ENCODE assay signal across 1 cellular context in genomic region chr16:66483689-66484452, GRCh38.
TF ChIP-seq lines count a peak whose summit lies in the region.

No MANE protein-coding gene starts in this region.

TF ChIP-seq in HepG2, 621 proteins besides CTCF, POLR2A, EP300 and RAD21 (continued from another document and continues in another):
- TF ChIP-seq GMEB1 (CRISPR knock-in tag; IDR thresholded peaks at IDR 0.05; ENCODE audit: borderline replicate concordance), result no peak
- no peak for TF ChIP-seq ZNF484 (CRISPR knock-in tag; IDR thresholded peaks at IDR 0.05; ENCODE audit: borderline replicate concordance, low read depth)
- no peak for TF ChIP-seq KLF9 (CRISPR knock-in tag; IDR thresholded peaks at IDR 0.05; ENCODE audit: low read depth)
- no peak for TF ChIP-seq TAF1 (CRISPR knock-in tag; IDR thresholded peaks at IDR 0.05)
- TF ChIP-seq IRX3 (CRISPR knock-in tag; IDR thresholded peaks at IDR 0.05; ENCODE audit: borderline replicate concordance, low read depth), result no peak
- TF ChIP-seq ZFP62 (CRISPR knock-in tag; IDR thresholded peaks at IDR 0.05), result no peak
- TF ChIP-seq ZNF496 (CRISPR knock-in tag; IDR thresholded peaks at IDR 0.05; ENCODE audit: insufficient replicate concordance), result no peak
- no peak for TF ChIP-seq SAFB2 (CRISPR knock-in tag; IDR thresholded peaks at IDR 0.05; ENCODE audit: borderline replicate concordance, low read depth)
- TF ChIP-seq ZNF562 (CRISPR knock-in tag; IDR thresholded peaks at IDR 0.05; ENCODE audit: borderline replicate concordance), result no peak
- TF ChIP-seq AGO1 (IDR thresholded peaks at IDR 0.05; ENCODE audit: low read depth, low read length, poor library complexity, severe bottlenecking), result no peak
- no peak for TF ChIP-seq KLF15 (CRISPR knock-in tag; IDR thresholded peaks at IDR 0.05; ENCODE audit: borderline replicate concordance)
- TF ChIP-seq RFX3 (CRISPR knock-in tag; IDR thresholded peaks at IDR 0.05), result no peak
- TF ChIP-seq ZMYM3 (CRISPR knock-in tag; IDR thresholded peaks at IDR 0.05), result no peak
- TF ChIP-seq ZNF513 (CRISPR knock-in tag; conservative IDR thresholded peaks at IDR 0.05), result no peak
- TF ChIP-seq ZNF770 (CRISPR knock-in tag; IDR thresholded peaks at IDR 0.05), result no peak
- TF ChIP-seq ISL2 (CRISPR knock-in tag; IDR thresholded peaks at IDR 0.05), result no peak
- TF ChIP-seq NCOA1 (CRISPR knock-in tag; IDR thresholded peaks at IDR 0.05), result no peak
- TF ChIP-seq ZNF180 (CRISPR knock-in tag; IDR thresholded peaks at IDR 0.05; ENCODE audit: borderline replicate concordance, low read depth), result no peak
- TF ChIP-seq, protein P1, sequence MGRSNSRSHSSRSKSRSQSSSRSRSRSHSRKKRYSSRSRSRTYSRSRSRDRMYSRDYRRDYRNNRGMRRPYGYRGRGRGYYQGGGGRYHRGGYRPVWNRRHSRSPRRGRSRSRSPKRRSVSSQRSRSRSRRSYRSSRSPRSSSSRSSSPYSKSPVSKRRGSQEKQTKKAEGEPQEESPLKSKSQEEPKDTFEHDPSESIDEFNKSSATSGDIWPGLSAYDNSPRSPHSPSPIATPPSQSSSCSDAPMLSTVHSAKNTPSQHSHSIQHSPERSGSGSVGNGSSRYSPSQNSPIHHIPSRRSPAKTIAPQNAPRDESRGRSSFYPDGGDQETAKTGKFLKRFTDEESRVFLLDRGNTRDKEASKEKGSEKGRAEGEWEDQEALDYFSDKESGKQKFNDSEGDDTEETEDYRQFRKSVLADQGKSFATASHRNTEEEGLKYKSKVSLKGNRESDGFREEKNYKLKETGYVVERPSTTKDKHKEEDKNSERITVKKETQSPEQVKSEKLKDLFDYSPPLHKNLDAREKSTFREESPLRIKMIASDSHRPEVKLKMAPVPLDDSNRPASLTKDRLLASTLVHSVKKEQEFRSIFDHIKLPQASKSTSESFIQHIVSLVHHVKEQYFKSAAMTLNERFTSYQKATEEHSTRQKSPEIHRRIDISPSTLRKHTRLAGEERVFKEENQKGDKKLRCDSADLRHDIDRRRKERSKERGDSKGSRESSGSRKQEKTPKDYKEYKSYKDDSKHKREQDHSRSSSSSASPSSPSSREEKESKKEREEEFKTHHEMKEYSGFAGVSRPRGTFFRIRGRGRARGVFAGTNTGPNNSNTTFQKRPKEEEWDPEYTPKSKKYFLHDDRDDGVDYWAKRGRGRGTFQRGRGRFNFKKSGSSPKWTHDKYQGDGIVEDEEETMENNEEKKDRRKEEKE (IDR thresholded peaks at IDR 0.05), result no peak
- no peak for TF ChIP-seq ZFY (CRISPR knock-in tag; IDR thresholded peaks at IDR 0.05)
- TF ChIP-seq, protein P2, sequence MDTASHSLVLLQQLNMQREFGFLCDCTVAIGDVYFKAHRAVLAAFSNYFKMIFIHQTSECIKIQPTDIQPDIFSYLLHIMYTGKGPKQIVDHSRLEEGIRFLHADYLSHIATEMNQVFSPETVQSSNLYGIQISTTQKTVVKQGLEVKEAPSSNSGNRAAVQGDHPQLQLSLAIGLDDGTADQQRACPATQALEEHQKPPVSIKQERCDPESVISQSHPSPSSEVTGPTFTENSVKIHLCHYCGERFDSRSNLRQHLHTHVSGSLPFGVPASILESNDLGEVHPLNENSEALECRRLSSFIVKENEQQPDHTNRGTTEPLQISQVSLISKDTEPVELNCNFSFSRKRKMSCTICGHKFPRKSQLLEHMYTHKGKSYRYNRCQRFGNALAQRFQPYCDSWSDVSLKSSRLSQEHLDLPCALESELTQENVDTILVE (CRISPR knock-in tag; IDR thresholded peaks at IDR 0.05), result peak; percentile 36; the same call in 1 of the 2 replicates
- peak; percentile 75; the same call in 1 of the 2 replicates for TF ChIP-seq ZNF792 (CRISPR knock-in tag; IDR thresholded peaks at IDR 0.05)
- TF ChIP-seq, protein P3, sequence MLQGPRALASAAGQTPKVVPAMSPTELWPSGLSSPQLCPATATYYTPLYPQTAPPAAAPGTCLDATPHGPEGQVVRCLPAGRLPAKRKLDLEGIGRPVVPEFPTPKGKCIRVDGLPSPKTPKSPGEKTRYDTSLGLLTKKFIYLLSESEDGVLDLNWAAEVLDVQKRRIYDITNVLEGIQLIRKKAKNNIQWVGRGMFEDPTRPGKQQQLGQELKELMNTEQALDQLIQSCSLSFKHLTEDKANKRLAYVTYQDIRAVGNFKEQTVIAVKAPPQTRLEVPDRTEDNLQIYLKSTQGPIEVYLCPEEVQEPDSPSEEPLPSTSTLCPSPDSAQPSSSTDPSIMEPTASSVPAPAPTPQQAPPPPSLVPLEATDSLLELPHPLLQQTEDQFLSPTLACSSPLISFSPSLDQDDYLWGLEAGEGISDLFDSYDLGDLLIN (CRISPR knock-in tag; IDR thresholded peaks at IDR 0.05; ENCODE audit: borderline replicate concordance), result no peak
- TF ChIP-seq, protein P4, sequence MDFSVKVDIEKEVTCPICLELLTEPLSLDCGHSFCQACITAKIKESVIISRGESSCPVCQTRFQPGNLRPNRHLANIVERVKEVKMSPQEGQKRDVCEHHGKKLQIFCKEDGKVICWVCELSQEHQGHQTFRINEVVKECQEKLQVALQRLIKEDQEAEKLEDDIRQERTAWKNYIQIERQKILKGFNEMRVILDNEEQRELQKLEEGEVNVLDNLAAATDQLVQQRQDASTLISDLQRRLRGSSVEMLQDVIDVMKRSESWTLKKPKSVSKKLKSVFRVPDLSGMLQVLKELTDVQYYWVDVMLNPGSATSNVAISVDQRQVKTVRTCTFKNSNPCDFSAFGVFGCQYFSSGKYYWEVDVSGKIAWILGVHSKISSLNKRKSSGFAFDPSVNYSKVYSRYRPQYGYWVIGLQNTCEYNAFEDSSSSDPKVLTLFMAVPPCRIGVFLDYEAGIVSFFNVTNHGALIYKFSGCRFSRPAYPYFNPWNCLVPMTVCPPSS (IDR thresholded peaks at IDR 0.05), result no peak
- no peak for TF ChIP-seq ZNF841 (CRISPR knock-in tag; IDR thresholded peaks at IDR 0.05; ENCODE audit: borderline replicate concordance)
- no peak for TF ChIP-seq REL (CRISPR knock-in tag; conservative IDR thresholded peaks at IDR 0.05)
- no peak for TF ChIP-seq SNRNP70 (IDR thresholded peaks at IDR 0.05; ENCODE audit: low read depth, low read length)
- TF ChIP-seq ZNF34 (CRISPR knock-in tag; IDR thresholded peaks at IDR 0.05; ENCODE audit: borderline replicate concordance), result no peak
- TF ChIP-seq ZNF263 (CRISPR knock-in tag; IDR thresholded peaks at IDR 0.05), result no peak
- no peak for TF ChIP-seq MBD4 (IDR thresholded peaks at IDR 0.05; ENCODE audit: borderline replicate concordance, low read length)
- TF ChIP-seq MIXL1 (CRISPR knock-in tag; IDR thresholded peaks at IDR 0.05), result no peak
- peak; percentile 52; the same call in 1 of the 2 replicates for TF ChIP-seq ZNF574 (CRISPR knock-in tag; IDR thresholded peaks at IDR 0.05)
- no peak for TF ChIP-seq ZHX1 (CRISPR knock-in tag; IDR thresholded peaks at IDR 0.05; ENCODE audit: low read depth)
- TF ChIP-seq ZNF138 (CRISPR knock-in tag; IDR thresholded peaks at IDR 0.05; ENCODE audit: low read depth), result no peak
- peak; percentile 58 for TF ChIP-seq YY1 (IDR thresholded peaks at IDR 0.05; ENCODE audit: insufficient read depth, insufficient replicate concordance, low read depth, low read length)
- no peak for TF ChIP-seq TEAD2 (CRISPR knock-in tag; IDR thresholded peaks at IDR 0.05)
- no peak for TF ChIP-seq ZNF282 (IDR thresholded peaks at IDR 0.05; ENCODE audit: partially characterized antibody)
- TF ChIP-seq GPN1 (CRISPR knock-in tag; IDR thresholded peaks at IDR 0.05; ENCODE audit: borderline replicate concordance), result no peak
- no peak for TF ChIP-seq ZBTB14 (CRISPR knock-in tag; IDR thresholded peaks at IDR 0.05)
- no peak for TF ChIP-seq CENPBD1 (CRISPR knock-in tag; IDR thresholded peaks at IDR 0.05; ENCODE audit: borderline replicate concordance, low read depth)
- no peak for TF ChIP-seq ARHGAP35 (CRISPR knock-in tag; IDR thresholded peaks at IDR 0.05; ENCODE audit: borderline replicate concordance)
- no peak for TF ChIP-seq GFI1 (CRISPR knock-in tag; IDR thresholded peaks at IDR 0.05; ENCODE audit: borderline replicate concordance)
- no peak for TF ChIP-seq SNAPC5 (CRISPR knock-in tag; IDR thresholded peaks at IDR 0.05; ENCODE audit: borderline replicate concordance)
- no peak for TF ChIP-seq ZNF572 (CRISPR knock-in tag; IDR thresholded peaks at IDR 0.05)
- TF ChIP-seq SATB2 (CRISPR knock-in tag; IDR thresholded peaks at IDR 0.05), result no peak
